8 cellular contexts compared by ENCODE assay signal in genomic region chr5:1479581-1480188, GRCh38. TPM values are rescaled to one million over a fixed set of nuclear protein-coding genes. Genes with fewer than 3 reads are reported as not detected.
A peak's percentile ranks its signal among the peaks of the same experiment; 100 is the strongest.
DNase-seq lines count a peak whose midpoint lies in the region; ATAC-seq, FAIRE-seq and TF ChIP-seq lines count a peak whose summit lies in the region.

No MANE protein-coding gene starts in this region.

- TF ChIP-seq CTCF in cardiac fibroblast (IDR thresholded peaks at IDR 0.05; ENCODE audit: low read depth, low read length), result peak; percentile 68
- TF ChIP-seq CTCF in right lobe of liver (IDR thresholded peaks at IDR 0.05), result peak; percentile 52 to 61 (median 55)

- intact Hi-C loops in right lobe of liver (cut with DNase I), result no loop called here

- peak; percentile 64 for FAIRE-seq in GM19239 (lab: Jason Lieb, UNC)

- ATAC-seq in right lobe of liver, result peak; percentile 29 to 55 (median 48)
- ATAC-seq in HG03045 (IDR thresholded peaks at IDR 0.05; ENCODE audit: unreplicated experiment), result no peak

- no peaks in the 10 kb centered on the region for H3K4me1 ChIP-seq in right lobe of liver

- DNase-seq in AG08396 (ENCODE audit: low spot score) (peak; percentile 85), GM19239 (ENCODE audit: insufficient read length, low spot score) (peak; percentile 74), SKM-1 treated with dmso at 0.1 percent for 144 hours (lab: John Stamatoyannopoulos, UW; ENCODE audit: unreplicated experiment) (peak; percentile 69), cardiac fibroblast (ENCODE audit: low read depth in 2 of 2) (peak; percentile 60 to 74), right lobe of liver (peak in 2 of 3 donors; percentile 50 to 64), superior temporal gyrus (ENCODE audit: extremely low spot score) (peak; percentile 20), NCI-H146 (lab: John Stamatoyannopoulos, UW) (no peak)

- peak overlapping the region in 2 of 3 donors; percentile 57 to 63 for H3K27ac ChIP-seq in right lobe of liver

- no peak overlapping the region for H3K4me3 ChIP-seq in cardiac fibroblast (replicated peaks in 1 of 2; ENCODE audit: low read depth in 2 of 2, low read length in 2 of 2)
- no peak overlapping the region for H3K4me3 ChIP-seq in right lobe of liver

- no peaks in the 10 kb centered on the region for H3K9me3 ChIP-seq in right lobe of liver

- no peaks in the 10 kb centered on the region for H3K27me3 ChIP-seq in right lobe of liver

- WGBS in right lobe of liver (ENCODE audit: insufficient coverage, low coverage, low lambda C conversion rate, missing lambda C conversion rate), result 35% methylated on average over 7 of the region's 21 CpGs

- TF ChIP-seq POLR2A in right lobe of liver (IDR thresholded peaks at IDR 0.05), result no peak

- no peaks in the 10 kb centered on the region for H3K36me3 ChIP-seq in right lobe of liver

RNA-seq across cellular contexts. Expression of gene SLC6A3, which starts 34.4 kb away (rescaled TPM):
- total RNA-seq in right lobe of liver, result not detected

RNA-seq across cellular contexts. Expression of gene LPCAT1, which starts 44.1 kb away (rescaled TPM):
- 10 to 100 TPM in 3 of 6 experiments, 1 to 10 TPM in 3; 6.9 to 38.6 (median 13.1) TPM for total RNA-seq in right lobe of liver
